ENCODE assay signal across 2 cellular contexts in the genomic region with DNA sequence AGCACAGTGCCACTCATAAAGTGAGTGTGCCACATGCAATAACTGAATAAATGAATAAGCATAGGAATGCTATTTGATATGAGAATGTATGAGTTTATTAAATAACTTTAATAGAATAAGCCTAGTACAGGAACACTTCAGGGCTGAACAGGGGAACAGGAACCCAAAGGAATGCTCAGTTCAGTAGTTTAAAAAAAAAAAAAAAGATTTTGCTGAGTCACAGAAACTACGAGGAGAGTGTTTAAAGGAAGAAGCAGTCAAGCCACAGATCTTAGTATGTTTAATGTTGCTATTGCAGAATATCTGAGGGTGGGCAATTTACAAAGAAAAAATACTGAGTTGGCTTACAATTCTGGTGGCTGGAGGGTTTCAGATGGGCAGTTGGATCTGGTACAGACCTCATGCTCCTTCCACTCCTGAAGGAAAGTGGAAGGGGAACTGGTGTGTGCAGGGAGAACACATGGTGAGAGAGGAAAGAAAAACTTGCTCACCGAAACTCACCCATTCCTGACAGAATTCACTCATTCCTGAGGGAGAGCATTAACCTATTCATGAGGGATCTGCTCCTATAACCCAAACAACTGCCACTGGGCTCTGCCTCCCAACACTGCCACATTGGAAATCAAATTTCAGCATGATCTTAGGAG.
TF ChIP-seq lines count a peak whose summit lies in the region.

No MANE protein-coding gene starts in this region.

TF ChIP-seq in IMR-90, 13 proteins besides CTCF, POLR2A, EP300 and RAD21:
- no peak for TF ChIP-seq BHLHE40 (IDR thresholded peaks at IDR 0.05; ENCODE audit: low read depth, low read length)
- TF ChIP-seq NFE2L2 (IDR thresholded peaks at IDR 0.05; ENCODE audit: low read depth, low read length) = peak; percentile 96
- peak; percentile 85 for TF ChIP-seq MAFK (IDR thresholded peaks at IDR 0.05; ENCODE audit: low read depth, low read length)
- TF ChIP-seq CEBPB (IDR thresholded peaks at IDR 0.05; ENCODE audit: low read depth, low read length) = no peak
- TF ChIP-seq FOS (IDR thresholded peaks at IDR 0.05; ENCODE audit: low read depth, low read length) = no peak
- TF ChIP-seq MXI1 (IDR thresholded peaks at IDR 0.05; ENCODE audit: borderline replicate concordance, low read depth, low read length) = no peak

TF ChIP-seq in SK-N-SH, 30 proteins besides CTCF, POLR2A, EP300 and RAD21:
- TF ChIP-seq RFX5 (IDR thresholded peaks at IDR 0.05; ENCODE audit: low read length) (no peak), TCF12 (IDR thresholded peaks at IDR 0.05) (no peak)
- TF ChIP-seq, protein P1, sequence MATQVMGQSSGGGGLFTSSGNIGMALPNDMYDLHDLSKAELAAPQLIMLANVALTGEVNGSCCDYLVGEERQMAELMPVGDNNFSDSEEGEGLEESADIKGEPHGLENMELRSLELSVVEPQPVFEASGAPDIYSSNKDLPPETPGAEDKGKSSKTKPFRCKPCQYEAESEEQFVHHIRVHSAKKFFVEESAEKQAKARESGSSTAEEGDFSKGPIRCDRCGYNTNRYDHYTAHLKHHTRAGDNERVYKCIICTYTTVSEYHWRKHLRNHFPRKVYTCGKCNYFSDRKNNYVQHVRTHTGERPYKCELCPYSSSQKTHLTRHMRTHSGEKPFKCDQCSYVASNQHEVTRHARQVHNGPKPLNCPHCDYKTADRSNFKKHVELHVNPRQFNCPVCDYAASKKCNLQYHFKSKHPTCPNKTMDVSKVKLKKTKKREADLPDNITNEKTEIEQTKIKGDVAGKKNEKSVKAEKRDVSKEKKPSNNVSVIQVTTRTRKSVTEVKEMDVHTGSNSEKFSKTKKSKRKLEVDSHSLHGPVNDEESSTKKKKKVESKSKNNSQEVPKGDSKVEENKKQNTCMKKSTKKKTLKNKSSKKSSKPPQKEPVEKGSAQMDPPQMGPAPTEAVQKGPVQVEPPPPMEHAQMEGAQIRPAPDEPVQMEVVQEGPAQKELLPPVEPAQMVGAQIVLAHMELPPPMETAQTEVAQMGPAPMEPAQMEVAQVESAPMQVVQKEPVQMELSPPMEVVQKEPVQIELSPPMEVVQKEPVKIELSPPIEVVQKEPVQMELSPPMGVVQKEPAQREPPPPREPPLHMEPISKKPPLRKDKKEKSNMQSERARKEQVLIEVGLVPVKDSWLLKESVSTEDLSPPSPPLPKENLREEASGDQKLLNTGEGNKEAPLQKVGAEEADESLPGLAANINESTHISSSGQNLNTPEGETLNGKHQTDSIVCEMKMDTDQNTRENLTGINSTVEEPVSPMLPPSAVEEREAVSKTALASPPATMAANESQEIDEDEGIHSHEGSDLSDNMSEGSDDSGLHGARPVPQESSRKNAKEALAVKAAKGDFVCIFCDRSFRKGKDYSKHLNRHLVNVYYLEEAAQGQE (IDR thresholded peaks at IDR 0.05; ENCODE audit: low read depth, low read length) = no peak
